In the genomic region with DNA sequence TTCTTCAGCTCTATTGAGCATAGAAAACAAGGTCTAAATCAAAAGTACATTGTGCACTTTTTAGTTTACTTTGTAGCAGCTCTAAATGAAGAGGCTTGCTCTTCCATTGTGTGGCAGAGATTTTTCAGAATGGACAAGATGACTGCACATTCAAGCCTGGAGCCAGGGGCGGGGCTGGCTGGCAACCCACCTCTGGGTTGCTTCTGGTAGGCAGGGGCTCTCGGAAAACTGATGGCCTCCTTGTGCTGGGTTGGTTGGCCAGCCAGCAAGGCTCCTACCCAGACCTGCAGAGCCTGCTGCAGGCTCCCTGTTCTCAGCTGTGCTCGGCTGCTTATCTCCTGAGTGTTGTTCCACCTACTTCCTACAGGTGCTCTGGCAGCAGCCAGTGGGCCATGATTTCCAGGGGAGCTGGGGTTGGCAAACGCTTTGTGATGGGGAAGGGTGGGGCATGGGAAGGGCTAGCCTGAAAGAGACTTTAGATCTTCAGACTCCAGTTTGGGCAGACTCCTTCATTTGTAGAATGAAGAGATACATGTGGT, we compare ENCODE assay signal across 2 cellular contexts.
TF ChIP-seq lines count a peak whose summit lies in the region.

No MANE protein-coding gene starts in this region.

TF ChIP-seq in HCT116, 20 proteins besides CTCF, POLR2A, EP300 and RAD21:
- TF ChIP-seq, protein P1, sequence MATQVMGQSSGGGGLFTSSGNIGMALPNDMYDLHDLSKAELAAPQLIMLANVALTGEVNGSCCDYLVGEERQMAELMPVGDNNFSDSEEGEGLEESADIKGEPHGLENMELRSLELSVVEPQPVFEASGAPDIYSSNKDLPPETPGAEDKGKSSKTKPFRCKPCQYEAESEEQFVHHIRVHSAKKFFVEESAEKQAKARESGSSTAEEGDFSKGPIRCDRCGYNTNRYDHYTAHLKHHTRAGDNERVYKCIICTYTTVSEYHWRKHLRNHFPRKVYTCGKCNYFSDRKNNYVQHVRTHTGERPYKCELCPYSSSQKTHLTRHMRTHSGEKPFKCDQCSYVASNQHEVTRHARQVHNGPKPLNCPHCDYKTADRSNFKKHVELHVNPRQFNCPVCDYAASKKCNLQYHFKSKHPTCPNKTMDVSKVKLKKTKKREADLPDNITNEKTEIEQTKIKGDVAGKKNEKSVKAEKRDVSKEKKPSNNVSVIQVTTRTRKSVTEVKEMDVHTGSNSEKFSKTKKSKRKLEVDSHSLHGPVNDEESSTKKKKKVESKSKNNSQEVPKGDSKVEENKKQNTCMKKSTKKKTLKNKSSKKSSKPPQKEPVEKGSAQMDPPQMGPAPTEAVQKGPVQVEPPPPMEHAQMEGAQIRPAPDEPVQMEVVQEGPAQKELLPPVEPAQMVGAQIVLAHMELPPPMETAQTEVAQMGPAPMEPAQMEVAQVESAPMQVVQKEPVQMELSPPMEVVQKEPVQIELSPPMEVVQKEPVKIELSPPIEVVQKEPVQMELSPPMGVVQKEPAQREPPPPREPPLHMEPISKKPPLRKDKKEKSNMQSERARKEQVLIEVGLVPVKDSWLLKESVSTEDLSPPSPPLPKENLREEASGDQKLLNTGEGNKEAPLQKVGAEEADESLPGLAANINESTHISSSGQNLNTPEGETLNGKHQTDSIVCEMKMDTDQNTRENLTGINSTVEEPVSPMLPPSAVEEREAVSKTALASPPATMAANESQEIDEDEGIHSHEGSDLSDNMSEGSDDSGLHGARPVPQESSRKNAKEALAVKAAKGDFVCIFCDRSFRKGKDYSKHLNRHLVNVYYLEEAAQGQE (IDR thresholded peaks at IDR 0.05; ENCODE audit: low read depth), result no peak
- TF ChIP-seq EZH2 (IDR thresholded peaks at IDR 0.05) (no peak), TCF7L2 (IDR thresholded peaks at IDR 0.05; ENCODE audit: borderline replicate concordance, extremely low read depth, insufficient read depth, insufficient read length) (no peak), ELF1 (IDR thresholded peaks at IDR 0.05; ENCODE audit: borderline replicate concordance, low read depth) (no peak), ZBTB33 (IDR thresholded peaks at IDR 0.05; ENCODE audit: extremely low read depth, insufficient replicate concordance, low read length) (no peak), ZFX (IDR thresholded peaks at IDR 0.05) (no peak), EZH2phosphoT487 (IDR thresholded peaks at IDR 0.05; ENCODE audit: borderline replicate concordance) (no peak), POLR2AphosphoS5 (IDR thresholded peaks at IDR 0.05; ENCODE audit: low read depth, low read length) (no peak), SP1 (IDR thresholded peaks at IDR 0.05; ENCODE audit: low read depth) (no peak), CEBPB (IDR thresholded peaks at IDR 0.05; ENCODE audit: low read depth) (no peak), EGR1 (IDR thresholded peaks at IDR 0.05; ENCODE audit: low read depth) (no peak), SRF (IDR thresholded peaks at IDR 0.05; ENCODE audit: low read depth) (no peak)
- TF ChIP-seq, protein P2, sequence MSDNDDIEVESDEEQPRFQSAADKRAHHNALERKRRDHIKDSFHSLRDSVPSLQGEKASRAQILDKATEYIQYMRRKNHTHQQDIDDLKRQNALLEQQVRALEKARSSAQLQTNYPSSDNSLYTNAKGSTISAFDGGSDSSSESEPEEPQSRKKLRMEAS (IDR thresholded peaks at IDR 0.05), result no peak
- TF ChIP-seq, protein P3, sequence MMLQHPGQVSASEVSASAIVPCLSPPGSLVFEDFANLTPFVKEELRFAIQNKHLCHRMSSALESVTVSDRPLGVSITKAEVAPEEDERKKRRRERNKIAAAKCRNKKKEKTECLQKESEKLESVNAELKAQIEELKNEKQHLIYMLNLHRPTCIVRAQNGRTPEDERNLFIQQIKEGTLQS (IDR thresholded peaks at IDR 0.05), result no peak
TF ChIP-seq in HCT116: peak in this region for 0.

TF ChIP-seq in H1, 55 proteins besides CTCF, POLR2A, EP300 and RAD21:
- TF ChIP-seq CHD7 (IDR thresholded peaks at IDR 0.05; ENCODE audit: insufficient replicate concordance, low read length) (no peak), USF2 (IDR thresholded peaks at IDR 0.05; ENCODE audit: low read length) (no peak), TBP (IDR thresholded peaks at IDR 0.05; ENCODE audit: low read depth, low read length) (peak; percentile 61), TAF1 (IDR thresholded peaks at IDR 0.05; ENCODE audit: low read depth, low read length) (no peak), KDM5A (IDR thresholded peaks at IDR 0.05; ENCODE audit: low read length) (no peak), SIN3A (conservative IDR thresholded peaks at IDR 0.05 in 1 of 2, IDR thresholded peaks at IDR 0.05 in 1 of 2; ENCODE audit: low read depth in 1 of 2, low read length in 2 of 2) (no peak)
